8 cellular contexts compared by ENCODE assay signal in the genomic region with DNA sequence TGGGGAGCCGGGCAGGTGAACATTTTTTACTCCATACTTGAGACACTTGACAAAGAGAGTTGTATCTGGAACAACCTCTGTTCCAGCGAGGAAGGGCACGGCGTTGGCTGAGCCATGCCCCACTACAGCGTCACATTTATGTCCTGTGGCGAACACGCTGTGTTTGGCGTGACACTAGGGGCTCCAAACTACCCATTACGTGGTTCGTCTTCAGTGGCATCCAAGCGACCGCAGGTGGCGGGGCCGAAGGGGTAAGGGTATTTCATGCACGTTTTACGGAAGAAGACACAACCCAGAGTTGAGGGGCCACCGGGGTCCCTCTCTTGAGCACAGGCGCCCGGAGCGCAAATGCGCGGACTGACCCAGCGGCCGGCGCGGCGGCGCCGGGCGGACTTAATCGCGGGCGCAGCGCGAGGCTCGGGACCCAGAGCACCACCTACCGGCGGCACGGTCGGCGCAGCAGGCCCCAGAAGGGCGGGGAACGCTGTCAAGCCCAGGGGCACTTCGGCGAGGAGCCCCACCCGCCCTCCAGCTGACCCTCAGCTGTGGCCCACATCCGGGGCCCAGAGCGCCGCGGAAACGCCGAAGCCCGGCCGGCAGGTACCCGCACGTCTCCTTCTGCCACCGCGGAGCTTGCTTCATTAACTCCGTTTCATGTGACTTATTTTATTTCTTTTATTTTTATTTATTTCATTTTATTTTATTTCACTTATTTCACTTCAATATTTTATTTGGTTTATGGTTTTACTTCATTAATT. TPM values are rescaled to one million over a fixed set of nuclear protein-coding genes. Genes with fewer than 3 reads are reported as not detected.
DNase-seq lines count a peak whose midpoint lies in the region; ATAC-seq, FAIRE-seq and TF ChIP-seq lines count a peak whose summit lies in the region.

No MANE protein-coding gene starts in this region.

- H3K36me3 ChIP-seq in BLaER1, result peaks cover 11% of the 10 kb centered on the region
- peaks cover 0 to 2% (median 0%) of the 10 kb centered on the region in 4 experiments; a peak in 1 of 8 replicates for H3K36me3 ChIP-seq in H1 (ENCODE audit: control insufficient read depth in 2 of 4, insufficient read depth in 4 of 4, low read length in 3 of 4)

- H3K14ac ChIP-seq in H1 (ENCODE audit: insufficient read length), result no peak overlapping the region

- TF ChIP-seq EP300 in H1 (IDR thresholded peaks at IDR 0.05; ENCODE audit: borderline replicate concordance in 1 of 2, low read depth in 2 of 2, low read length in 2 of 2), result peak in 1 of 2 experiments; percentile 92; a peak in 2 of 3 replicates

- TF ChIP-seq CTCF in H1 (IDR thresholded peaks at IDR 0.05; ENCODE audit: control extremely low read depth in 1 of 3, insufficient read depth in 1 of 3, low read depth in 1 of 3, low read length in 3 of 3), result peak; percentile 77 to 88 (median 80)

- H3K23ac ChIP-seq in H1 (ENCODE audit: insufficient read length), result no peak overlapping the region

- peaks cover 9% of the 10 kb centered on the region for H3K4me1 ChIP-seq in BLaER1
- peaks cover 16 to 31% (median 22%) of the 10 kb centered on the region in 4 experiments; a peak in 6 of 7 replicates for H3K4me1 ChIP-seq in H1 (replicated peaks in 1 of 4; ENCODE audit: control insufficient read depth in 3 of 4, insufficient read depth in 4 of 4, low read length in 3 of 4)

- WGBS in H1 (ENCODE audit: extremely low coverage in 1 of 2, insufficient coverage in 1 of 2, insufficient read length in 1 of 2, insufficient replicate concordance in 2 of 2, low coverage in 1 of 2, low lambda C conversion rate in 2 of 2, missing lambda C conversion rate in 1 of 2), 2 experiments, result 2% methylated on average over 38 of the region's 59 CpGs; no CpG with 5 or more reads in 1 of the 2 experiments

- H3K4me3 ChIP-seq in BLaER1 (peak overlapping the region; percentile 68), H1 (ENCODE audit: extremely low read depth in 1 of 4, insufficient read depth in 2 of 4, low read depth in 3 of 4, low read length in 4 of 4) (peak overlapping the region; percentile 45 to 65 (median 51))

- no peaks in the 10 kb centered on the region for H3K9me3 ChIP-seq in BLaER1
- H3K9me3 ChIP-seq in H1 (ENCODE audit: insufficient read depth in 2 of 2, low read depth in 1 of 2, low read length in 1 of 2), result no peaks in the 10 kb centered on the region

- no peak overlapping the region for H2AFZ ChIP-seq in H1 (ENCODE audit: low read length)

- H3K79me1 ChIP-seq in H1 (ENCODE audit: low read depth, low read length), result no peaks in the 10 kb centered on the region; the same call in 1 of the 2 replicates

- peaks cover 4% of the 10 kb centered on the region for H3K4me1 Mint-ChIP-seq in activated CD4-positive, alpha-beta memory T cell treated with anti-CD3 and anti-CD28 coated beads, Interleukin-2, amount 10 ng/mL, durations not matched to agents 7 days and 5 days

- no peak overlapping the region for H3K27ac Mint-ChIP-seq in activated CD4-positive, alpha-beta memory T cell treated with anti-CD3 and anti-CD28 coated beads, Interleukin-2, amount 10 ng/mL, durations not matched to agents 7 days and 5 days

- no peaks in the 10 kb centered on the region for H3K36me3 Mint-ChIP-seq in activated CD4-positive, alpha-beta memory T cell treated with anti-CD3 and anti-CD28 coated beads, Interleukin-2, amount 10 ng/mL, durations not matched to agents 7 days and 5 days (ENCODE audit: low read depth)

- peak overlapping the region; percentile 77; the same call in 1 of the 2 replicates for H2BK20ac ChIP-seq in H1 (ENCODE audit: low read length)

- H3K79me2 ChIP-seq in H1 (ENCODE audit: control insufficient read depth in 1 of 2, insufficient read depth in 2 of 2, low read length in 2 of 2), result peaks cover 0 to 22% of the 10 kb centered on the region in 2 experiments; a peak in 3 of 4 replicates

- H2AK5ac ChIP-seq in H1 (ENCODE audit: low read depth, low read length), result peak overlapping the region; percentile 100

- H3K9ac ChIP-seq in BLaER1 (peak overlapping the region; percentile 49; the same call in 1 of the 2 replicates), H1 (replicated peaks in 1 of 4; ENCODE audit: extremely low read depth in 1 of 4, low read depth in 3 of 4, low read length in 3 of 4) (peak overlapping the region in 3 of 4 experiments; percentile 70 to 88 (median 77); a peak in 6 of 7 replicates)

- H3K27ac ChIP-seq in BLaER1 (no peak overlapping the region), H1 (ENCODE audit: low read depth, low read length) (peak overlapping the region; percentile 94)

- H2BK120ac ChIP-seq in H1 (replicated peaks; ENCODE audit: low read depth, low read length), result peak overlapping the region; percentile 100

- POLR2A ChIA-PET in activated CD4-positive, alpha-beta memory T cell treated with anti-CD3 and anti-CD28 coated beads, Interleukin-2, amount 10 ng/mL, durations not matched to agents 7 days and 5 days (lab: Charles Lee), result no interaction called here
- POLR2A ChIA-PET in H1 (lab: Charles Lee; ENCODE audit: partially characterized antibody), result interaction anchor here (0.6 to 11.7 kb wide), 35 partner anchors 9 to 211 kb away, joined by 3 to 230 read pairs (median 5); partner anchors contain the start of genes CNOT10, DYNC1LI1 and TRIM71

- ATAC-seq in HG03432 (IDR thresholded peaks at IDR 0.05; ENCODE audit: unreplicated experiment), result peak; percentile 97

- TF ChIP-seq POLR2A in H1 (IDR thresholded peaks at IDR 0.05; ENCODE audit: control extremely low read depth in 1 of 2, low read depth in 2 of 2, low read length in 2 of 2), result peak; percentile 51 to 82; a peak in 2 of 3 replicates

- H4K5ac ChIP-seq in H1 (ENCODE audit: insufficient read length, low read depth, low read length), result peak overlapping the region; percentile 99

- H3K27me3 Mint-ChIP-seq in activated CD4-positive, alpha-beta memory T cell treated with anti-CD3 and anti-CD28 coated beads, Interleukin-2, amount 10 ng/mL, durations not matched to agents 7 days and 5 days, result peaks cover 8% of the 10 kb centered on the region

- H3K4me2 ChIP-seq in BLaER1, result peak overlapping the region; percentile 93
- H3K4me2 ChIP-seq in H1 (ENCODE audit: insufficient read depth in 1 of 2, low read depth in 2 of 2, low read length in 2 of 2), result peak overlapping the region; percentile 79 to 98

- peak overlapping the region; percentile 80 for H3K4me3 Mint-ChIP-seq in activated CD4-positive, alpha-beta memory T cell treated with anti-CD3 and anti-CD28 coated beads, Interleukin-2, amount 10 ng/mL, durations not matched to agents 7 days and 5 days

- no peaks in the 10 kb centered on the region for H3K9me3 Mint-ChIP-seq in activated CD4-positive, alpha-beta memory T cell treated with anti-CD3 and anti-CD28 coated beads, Interleukin-2, amount 10 ng/mL, durations not matched to agents 7 days and 5 days

- H4K20me1 ChIP-seq in BLaER1 (no peaks in the 10 kb centered on the region), H1 (replicated peaks in 1 of 2; ENCODE audit: control insufficient read depth in 1 of 2, insufficient read depth in 2 of 2, low read length in 2 of 2) (no peaks in the 10 kb centered on the region)

- H4K8ac ChIP-seq in H1 (ENCODE audit: extremely low read depth, insufficient read depth, low read length), result peak overlapping the region; percentile 98

- DNase-seq in GM19238 (ENCODE audit: insufficient read length, low spot score) (peak; percentile 77), NCI-H748 (lab: John Stamatoyannopoulos, UW; ENCODE audit: unreplicated experiment) (peak; percentile 83), H1 (ENCODE audit: low read depth in 1 of 2, low spot score in 2 of 2) (peak; percentile 86 to 94), mesenteric fat pad (ENCODE audit: low spot score) (peak; percentile 93)
- peak; percentile 70 for DNase-seq in activated CD4-positive, alpha-beta memory T cell treated with anti-CD3 and anti-CD28 coated beads, Interleukin-2, amount 10 ng/mL, durations not matched to agents 7 days and 5 days
- DNase-seq in stimulated activated CD8-positive, alpha-beta memory T cell treated with anti-CD3 and anti-CD28 coated beads, Interleukin-15, amount 100 ng/mL, for 1 hour (ENCODE audit: low read depth), result peak; percentile 28

- FAIRE-seq in H1 (lab: Jason Lieb, UNC), result no peak

- peak overlapping the region; percentile 98 for H3K56ac ChIP-seq in H1 (replicated peaks; ENCODE audit: insufficient read length, low read depth, low read length)

- peak overlapping the region; percentile 100 for H2BK12ac ChIP-seq in H1 (ENCODE audit: low read depth, low read length)

- peak overlapping the region; percentile 67 for H2BK15ac ChIP-seq in H1 (ENCODE audit: low read length)

- peak overlapping the region; percentile 99 for H3K18ac ChIP-seq in H1 (ENCODE audit: extremely low read depth, low read length)

- H3K27me3 ChIP-seq in BLaER1 (no peaks in the 10 kb centered on the region), H1 (replicated peaks in 1 of 4; ENCODE audit: control insufficient read depth in 3 of 4, extremely low read depth in 1 of 4, insufficient read depth in 3 of 4, low read length in 3 of 4) (no peaks in the 10 kb centered on the region)

- CTCF ChIA-PET in activated CD4-positive, alpha-beta memory T cell treated with anti-CD3 and anti-CD28 coated beads, Interleukin-2, amount 10 ng/mL, durations not matched to agents 7 days and 5 days (lab: Charles Lee), result interaction anchor here (0.6 to 2.1 kb wide), 14 partner anchors 10 to 330 kb away, joined by 3 to 7 read pairs (median 4); no protein-coding TSS in a partner anchor
- CTCF ChIA-PET in H1 (lab: Charles Lee; ENCODE audit: partially characterized antibody), result interaction anchor here (0.7 to 3.8 kb wide), 27 partner anchors 10 to 166 kb away, joined by 3 to 25 read pairs (median 3); no protein-coding TSS in a partner anchor

- peak overlapping the region; percentile 94 for H3K4ac ChIP-seq in H1 (replicated peaks; ENCODE audit: insufficient read length, low read depth, low read length)

- H4K91ac ChIP-seq in H1 (replicated peaks; ENCODE audit: insufficient read length, low read length), result peak overlapping the region; percentile 100

- H3K23me2 ChIP-seq in H1 (ENCODE audit: low read depth, low read length), result peaks cover 4% of the 10 kb centered on the region; the same call in 1 of the 2 replicates

- peak; percentile 63 to 75 for TF ChIP-seq RAD21 in H1 (IDR thresholded peaks at IDR 0.05 in 1 of 2, conservative IDR thresholded peaks at IDR 0.05 in 1 of 2; ENCODE audit: low read depth in 2 of 2, low read length in 2 of 2)

- peak overlapping the region; percentile 100 for H2BK5ac ChIP-seq in H1 (ENCODE audit: low read depth, low read length)

RNA-seq across cellular contexts. Expression of gene TRIM71, which starts 36.4 kb away (rescaled TPM):
- total RNA-seq in activated CD4-positive, alpha-beta memory T cell treated with anti-CD3 and anti-CD28 coated beads, Interleukin-2, amount 10 ng/mL, durations not matched to agents 7 days and 5 days, result not detected
- total RNA-seq in H1 (2021; fragmentation: NEBNext Ultra II Directional; extraction: Animal tissue kit (Norgen Biotek cat#: 25700)), result 293 and 296 TPM in 2 replicates
- 53.7 and 69.5 TPM in 2 replicates for polyA plus RNA-seq in H1 (2011; rRNA removed)
- 68.9 TPM for polyA plus RNA-seq in H1 (2011; cell fraction: cytosol; rRNA removed)
- 102 TPM for polyA plus RNA-seq in H1 (2011; cell fraction: nucleus; rRNA removed)
- polyA plus RNA-seq in H1 (2012, experiment 1 of 2), result 85.2 to 149 TPM (median 103 TPM) in 4 replicates
- polyA plus RNA-seq in H1 (2012, experiment 2 of 2), result 12.6 TPM
- polyA plus RNA-seq in H1 (2013, experiment 1 of 2), result 97.8 TPM
- 89.4 TPM for polyA plus RNA-seq in H1 (2013, experiment 2 of 2)
- 269 and 275 TPM in 2 replicates for polyA minus RNA-seq in H1 (2011; rRNA and poly(A)+ RNA removed)
- 280 TPM for polyA minus RNA-seq in H1 (2011; cell fraction: cytosol; rRNA and poly(A)+ RNA removed)
- 319 TPM for polyA minus RNA-seq in H1 (2011; cell fraction: nucleus; rRNA and poly(A)+ RNA removed)
- total RNA-seq in mesenteric fat pad, result not detected

Comparison
In these comparisons a context has a peak if more than half of its experiments do, and no peak if none do; other contexts are left out.
1. DNase-seq: peak in every context shown above with its lines; median percentile 93 in mesenteric fat pad; 90 in H1; 83 in NCI-H748; 77 in GM19238; 70 in activated CD4-positive, alpha-beta memory T cell treated with anti-CD3 and anti-CD28 coated beads, Interleukin-2, amount 10 ng/mL, durations not matched to agents 7 days and 5 days; 28 in stimulated activated CD8-positive, alpha-beta memory T cell treated with anti-CD3 and anti-CD28 coated beads, Interleukin-15, amount 100 ng/mL, for 1 hour.
2. RNA of gene TRIM71, which starts 36.4 kb away (total RNA-seq): 293 to 296 TPM in H1; not detected in mesenteric fat pad (single experiment) and not detected in activated CD4-positive, alpha-beta memory T cell treated with anti-CD3 and anti-CD28 coated beads, Interleukin-2, amount 10 ng/mL, durations not matched to agents 7 days and 5 days; every median in the first group is over 100 times any median in the second.